ENCODE assay signal across 15 cellular contexts in genomic region chr3:38168988-38169363, GRCh38. TPM values are rescaled to one million over a fixed set of nuclear protein-coding genes. Genes with fewer than 3 reads are reported as not detected.
A peak's percentile ranks its signal among the peaks of the same experiment; 100 is the strongest.
DNase-seq lines count a peak whose midpoint lies in the region; ATAC-seq and TF ChIP-seq lines count a peak whose summit lies in the region.
"Had no signal": no experiment of that assay in that cellular context is flagged by ENCODE, and none has a peak within 500 bp of the region (broad histone marks: within the 10 kb centered on the region; RNA-seq: fewer than 3 reads in every experiment).

No MANE protein-coding gene starts in this region.

- no peak overlapping the region for H2AFZ ChIP-seq in SU-DHL-6 (ENCODE audit: low read depth, low read length, severe bottlenecking)

- ATAC-seq in stimulated activated naive CD8-positive, alpha-beta T cell treated with anti-CD3 and anti-CD28 coated beads, Interleukin-15, Interleukin-2, amounts not matched to agents 100 U/mL and 50 U/mL, for 24 hours, result no peak
- no peak for ATAC-seq in GM19463 (IDR thresholded peaks at IDR 0.05; ENCODE audit: unreplicated experiment)
- ATAC-seq in aorta (ENCODE audit: low FRiP score), result no peak
- ATAC-seq in lower lobe of right lung, result no peak
- ATAC-seq: left lung had no signal

- no peaks in the 10 kb centered on the region for H3K9me3 Mint-ChIP-seq in stimulated activated naive CD8-positive, alpha-beta T cell treated with anti-CD3 and anti-CD28 coated beads, Interleukin-15, Interleukin-2, amounts not matched to agents 100 ng/mL and 50 ng/mL, for 24 hours
- no peaks in the 10 kb centered on the region for H3K9me3 Mint-ChIP-seq in type B pancreatic cell

- H3F3A ChIP-seq in SU-DHL-6 (ENCODE audit: insufficient read depth), result peaks cover 3% of the 10 kb centered on the region; the same call in 1 of the 2 replicates

- no peaks in the 10 kb centered on the region for H3K36me3 ChIP-seq in SU-DHL-6 (ENCODE audit: low read length)
- H3K36me3 ChIP-seq in aorta (ENCODE audit: control insufficient read depth in 1 of 2, insufficient read depth in 2 of 2, low read length in 1 of 2), result no peaks in the 10 kb centered on the region
- no peaks in the 10 kb centered on the region for H3K36me3 ChIP-seq in lower lobe of right lung
- H3K36me3 ChIP-seq: colonic mucosa, left lung had no signal

- peak overlapping the region; percentile 78 for H3K27ac Mint-ChIP-seq in stimulated activated naive CD8-positive, alpha-beta T cell treated with anti-CD3 and anti-CD28 coated beads, Interleukin-15, Interleukin-2, amounts not matched to agents 100 ng/mL and 50 ng/mL, for 24 hours
- H3K27ac Mint-ChIP-seq in type B pancreatic cell, result peak overlapping the region; percentile 74
- H3K27ac Mint-ChIP-seq: B cell had no signal

- no peaks in the 10 kb centered on the region for H3K9me2 ChIP-seq in SU-DHL-6 (replicated peaks; ENCODE audit: insufficient read depth, low read length)

- 59 to 67% methylated on average over 1 of the region's 1 CpG for WGBS in aorta, 2 donors

- peaks cover 6 to 7% of the 10 kb centered on the region in 2 donors for H3K4me1 ChIP-seq in aorta (ENCODE audit: control insufficient read depth in 1 of 2, insufficient read depth in 2 of 2, low read length in 2 of 2)
- H3K4me1 ChIP-seq in lower lobe of right lung, result peaks cover 36% of the 10 kb centered on the region
- H3K4me1 ChIP-seq: colonic mucosa had no signal

- intact Hi-C loops in aorta (cut with DNase I), result loop anchor here in 1 of 2 donors (10.0 kb wide), 1 partner anchor 134 kb away; the partner anchor contains the start of gene DLEC1
- intact Hi-C loops in lower lobe of right lung (cut with DNase I), result no loop called here

- H3K27ac ChIP-seq in SU-DHL-6 (ENCODE audit: low read depth, low read length) (no peak overlapping the region), aorta (ENCODE audit: low read depth in 1 of 2, low read length in 2 of 2) (no peak overlapping the region), lower lobe of right lung (no peak overlapping the region)
- H3K27ac ChIP-seq: colonic mucosa, left lung had no signal

- peaks cover 24% of the 10 kb centered on the region for H4K20me1 ChIP-seq in SU-DHL-6 (ENCODE audit: low read depth, low read length)

- H3K27me3 Mint-ChIP-seq in stimulated activated naive CD8-positive, alpha-beta T cell treated with anti-CD3 and anti-CD28 coated beads, Interleukin-15, Interleukin-2, amounts not matched to agents 100 ng/mL and 50 ng/mL, for 24 hours, result no peaks in the 10 kb centered on the region
- no peaks in the 10 kb centered on the region for H3K27me3 Mint-ChIP-seq in type B pancreatic cell
- H3K27me3 Mint-ChIP-seq: B cell had no signal

- H3K27me3 ChIP-seq in SU-DHL-6 (ENCODE audit: low read length) (no peaks in the 10 kb centered on the region), aorta (ENCODE audit: control insufficient read depth in 1 of 2, insufficient read depth in 2 of 2, low read length in 1 of 2) (no peaks in the 10 kb centered on the region), lower lobe of right lung (ENCODE audit: low read depth) (no peaks in the 10 kb centered on the region)
- H3K27me3 ChIP-seq: colonic mucosa, left lung had no signal

- H3K4me3 ChIP-seq in SU-DHL-6 (ENCODE audit: insufficient read depth, low read length, poor library complexity, severe bottlenecking), result no peak overlapping the region
- no peak overlapping the region for H3K4me3 ChIP-seq in aorta (ENCODE audit: low read length in 2 of 2)
- no peak overlapping the region for H3K4me3 ChIP-seq in lower lobe of right lung
- H3K4me3 ChIP-seq: colonic mucosa, left lung had no signal

- peaks cover 88% of the 10 kb centered on the region for H3K4me1 Mint-ChIP-seq in stimulated activated naive CD8-positive, alpha-beta T cell treated with anti-CD3 and anti-CD28 coated beads, Interleukin-15, Interleukin-2, amounts not matched to agents 100 ng/mL and 50 ng/mL, for 24 hours (ENCODE audit: low read depth)
- peaks cover 17% of the 10 kb centered on the region for H3K4me1 Mint-ChIP-seq in type B pancreatic cell (ENCODE audit: unreplicated experiment)

- H3K4me2 ChIP-seq in SU-DHL-6 (ENCODE audit: low read depth, low read length, poor library complexity, severe bottlenecking), result peak overlapping the region; percentile 95

- no peak for TF ChIP-seq CTCF in SU-DHL-6 (IDR thresholded peaks at IDR 0.05; ENCODE audit: insufficient read depth, low read length, poor library complexity, severe bottlenecking)
- TF ChIP-seq CTCF in type B pancreatic cell (conservative IDR thresholded peaks at IDR 0.05), result no peak
- TF ChIP-seq CTCF in lower lobe of right lung (IDR thresholded peaks at IDR 0.05), result no peak

- H3K79me2 ChIP-seq in SU-DHL-6 (ENCODE audit: insufficient read depth, low read length), result peaks cover 84% of the 10 kb centered on the region

- peak overlapping the region; percentile 62 for H3K4me3 Mint-ChIP-seq in stimulated activated naive CD8-positive, alpha-beta T cell treated with anti-CD3 and anti-CD28 coated beads, Interleukin-15, Interleukin-2, amounts not matched to agents 100 ng/mL and 50 ng/mL, for 24 hours
- peak overlapping the region; percentile 32 for H3K4me3 Mint-ChIP-seq in type B pancreatic cell
- H3K4me3 Mint-ChIP-seq: B cell had no signal

- H3K9ac ChIP-seq in SU-DHL-6 (ENCODE audit: low read length), result no peak overlapping the region

- H3K9me3 ChIP-seq in SU-DHL-6 (ENCODE audit: insufficient read depth, low read length) (no peaks in the 10 kb centered on the region), aorta (ENCODE audit: control insufficient read depth, low read length) (no peaks in the 10 kb centered on the region), lower lobe of right lung (no peaks in the 10 kb centered on the region)
- H3K9me3 ChIP-seq: colonic mucosa, left lung had no signal

- no peak for DNase-seq in stimulated activated naive CD8-positive, alpha-beta T cell treated with anti-CD3 and anti-CD28 coated beads, Interleukin-15, Interleukin-2, amounts not matched to agents 100 U/mL and 50 U/mL, for 24 hours
- peak; percentile 42 for DNase-seq in fibroblast of gingiva (ENCODE audit: low read depth)
- DNase-seq in type B pancreatic cell (ENCODE audit: extremely low spot score, unreplicated experiment), result no peak
- no peak for DNase-seq in aorta
- DNase-seq in lower lobe of right lung, result no peak
- DNase-seq: activated gamma-delta T cell, colonic mucosa, GDM1, left lung, MM.1S, NCI-H345 had no signal

- peaks cover 27% of the 10 kb centered on the region for H3K36me3 Mint-ChIP-seq in stimulated activated naive CD8-positive, alpha-beta T cell treated with anti-CD3 and anti-CD28 coated beads, Interleukin-15, Interleukin-2, amounts not matched to agents 100 ng/mL and 50 ng/mL, for 24 hours (ENCODE audit: low read depth)
- H3K36me3 Mint-ChIP-seq in type B pancreatic cell, result peaks cover 9% of the 10 kb centered on the region

RNA-seq across cellular contexts. Expression of gene OXSR1, which starts 3.6 kb away (rescaled TPM):
- total RNA-seq in type B pancreatic cell (ENCODE audit: low replicate concordance) (41.1 and 51.1 TPM in 2 replicates), aorta (10 to 100 TPM; 38.9 to 42.0 TPM), lower lobe of right lung (29.2 TPM)
- 10 to 100 TPM in 1 of 2 donors, 1 to 10 TPM in 1; 7.9 to 13.9 TPM for polyA plus RNA-seq in aorta

RNA-seq across cellular contexts. Expression of gene MYD88, which starts 30.5 kb away (rescaled TPM):
- total RNA-seq in type B pancreatic cell (ENCODE audit: low replicate concordance), result 31.1 and 55.6 TPM in 2 replicates
- total RNA-seq in aorta, result 10 to 100 TPM; 23.4 to 33.6 TPM
- 10 to 100 TPM; 17.7 to 19.3 TPM for polyA plus RNA-seq in aorta
- 99.7 TPM for total RNA-seq in lower lobe of right lung

RNA-seq across cellular contexts. Expression of gene ACAA1, which starts 32.0 kb away (rescaled TPM):
- total RNA-seq in type B pancreatic cell (ENCODE audit: low replicate concordance) (81.2 and 118 TPM in 2 replicates), aorta (10 to 100 TPM; 39.3 to 54.8 TPM), lower lobe of right lung (88.3 TPM)
- 10 to 100 TPM; 58.4 to 69.2 TPM for polyA plus RNA-seq in aorta
